13 cellular contexts compared by ENCODE assay signal in the genomic region with DNA sequence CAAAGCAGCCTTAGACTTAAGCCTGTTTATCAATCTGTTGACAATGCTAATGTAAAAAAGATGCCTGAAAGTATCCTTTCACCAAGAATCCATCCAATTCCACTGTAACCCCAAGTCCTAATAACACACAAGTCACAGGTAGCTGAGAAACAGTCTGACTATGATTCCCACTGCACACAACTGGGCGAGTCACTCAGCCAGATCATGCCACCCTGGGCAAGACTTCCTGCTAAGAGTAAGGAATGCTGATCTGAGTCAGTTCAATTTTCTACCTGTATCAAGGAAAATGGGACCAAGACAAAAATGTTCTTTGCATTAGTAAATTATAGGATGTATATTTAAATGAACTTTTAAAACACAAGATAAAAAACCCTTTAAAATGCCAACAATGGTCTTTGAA. TPM values are rescaled to one million over a fixed set of nuclear protein-coding genes. Genes with fewer than 3 reads are reported as not detected.
DNase-seq lines count a peak whose midpoint lies in the region; ATAC-seq, FAIRE-seq and TF ChIP-seq lines count a peak whose summit lies in the region.
"Had no signal": no experiment of that assay in that cellular context is flagged by ENCODE, and none has a peak within 500 bp of the region (broad histone marks: within the 10 kb centered on the region; RNA-seq: fewer than 3 reads in every experiment).

No MANE protein-coding gene starts in this region.

- DNase-seq in AG10803 (ENCODE audit: low read depth) (peak; percentile 25), bronchial epithelial cell (ENCODE audit: low read depth) (peak; percentile 82), mesothelial cell of epicardium (ENCODE audit: low spot score in 2 of 2, unreplicated experiment in 2 of 2) (no peak), SJCRH30 (no peak), Kasumi-1 (lab: John Stamatoyannopoulos, UW) (no peak)
- DNase-seq in CD8-positive, alpha-beta memory T cell, result no peak
- DNase-seq: activated CD4-positive, alpha-beta memory T cell treated with anti-CD3 and anti-CD28 coated beads, Interleukin-2, amount 10 ng/mL, durations not matched to agents 7 days and 5 days; activated naive CD4-positive, alpha-beta T cell treated with anti-CD3 and anti-CD28 coated beads for 36 hours; GF-D8; T-helper 9 cell had no signal

- peaks cover 72% of the 10 kb centered on the region for H3K4me1 ChIP-seq in HUES48 (ENCODE audit: control insufficient read depth, insufficient read depth, low read length)
- H3K4me1 ChIP-seq in SJCRH30, result peaks cover 34% of the 10 kb centered on the region
- H3K4me1 ChIP-seq in CD8-positive, alpha-beta memory T cell (ENCODE audit: insufficient read depth, low read length), result peaks cover 24% of the 10 kb centered on the region

- no peak for ATAC-seq in GM21381 (IDR thresholded peaks at IDR 0.05; ENCODE audit: unreplicated experiment)

- CTCF ChIA-PET in CD8-positive, alpha-beta memory T cell (lab: Charles Lee), result no interaction called here

- no peaks in the 10 kb centered on the region for H3K36me3 Mint-ChIP-seq in mesothelial cell of epicardium
- peaks cover 0 to 18% (median 7%) of the 10 kb centered on the region in 3 donors for H3K36me3 Mint-ChIP-seq in CD8-positive, alpha-beta memory T cell

- H3K27me3 ChIP-seq in HUES48 (ENCODE audit: control insufficient read depth, insufficient read depth, low read length) (no peaks in the 10 kb centered on the region), bronchial epithelial cell (ENCODE audit: control insufficient read depth, insufficient read depth, low read length) (no peaks in the 10 kb centered on the region), SJCRH30 (no peaks in the 10 kb centered on the region)
- no peaks in the 10 kb centered on the region for H3K27me3 ChIP-seq in CD8-positive, alpha-beta memory T cell (ENCODE audit: insufficient read depth, low read length, poor library complexity, severe bottlenecking)

- no peaks in the 10 kb centered on the region for H3K9me3 ChIP-seq in HUES48 (ENCODE audit: control insufficient read depth, insufficient read depth, low read length)
- H3K9me3 ChIP-seq in SJCRH30 (replicated peaks), result no peaks in the 10 kb centered on the region
- H3K9me3 ChIP-seq in CD8-positive, alpha-beta memory T cell (ENCODE audit: low read length), result no peaks in the 10 kb centered on the region

- TF ChIP-seq CTCF in AG10803 (conservative IDR thresholded peaks at IDR 0.05; ENCODE audit: low read length), result no peak
- TF ChIP-seq CTCF in bronchial epithelial cell (IDR thresholded peaks at IDR 0.05; ENCODE audit: insufficient read depth, low read length, severe bottlenecking), result no peak
- no peak for TF ChIP-seq CTCF in mesothelial cell of epicardium (IDR thresholded peaks at IDR 0.05; ENCODE audit: unreplicated experiment)

- no peak overlapping the region for H3K4me3 Mint-ChIP-seq in mesothelial cell of epicardium
- no peak overlapping the region for H3K4me3 Mint-ChIP-seq in CD8-positive, alpha-beta memory T cell
- H3K4me3 Mint-ChIP-seq: activated CD4-positive, alpha-beta memory T cell treated with anti-CD3 and anti-CD28 coated beads, Interleukin-2, amount 10 ng/mL, durations not matched to agents 7 days and 5 days; activated naive CD4-positive, alpha-beta T cell treated with anti-CD3 and anti-CD28 coated beads for 36 hours had no signal

- H3K36me3 ChIP-seq in HUES48 (ENCODE audit: control insufficient read depth, insufficient read depth, low read length) (no peaks in the 10 kb centered on the region), bronchial epithelial cell (ENCODE audit: control insufficient read depth, insufficient read depth, low read length) (no peaks in the 10 kb centered on the region), SJCRH30 (no peaks in the 10 kb centered on the region; the same call in 1 of the 2 replicates)
- no peaks in the 10 kb centered on the region for H3K36me3 ChIP-seq in CD8-positive, alpha-beta memory T cell (ENCODE audit: insufficient read depth, low read length)

- H3K4me1 Mint-ChIP-seq in mesothelial cell of epicardium, result peaks cover 32% of the 10 kb centered on the region
- peaks cover 25 to 48% (median 38%) of the 10 kb centered on the region in 3 donors for H3K4me1 Mint-ChIP-seq in CD8-positive, alpha-beta memory T cell

- H3K4me3 ChIP-seq in AG10803 (ENCODE audit: low read length) (no peak overlapping the region), HUES48 (ENCODE audit: low read depth, low read length) (no peak overlapping the region), bronchial epithelial cell (ENCODE audit: low read depth, low read length) (no peak overlapping the region), SJCRH30 (no peak overlapping the region)
- H3K4me3 ChIP-seq in CD8-positive, alpha-beta memory T cell (ENCODE audit: low read length), result no peak overlapping the region

- POLR2A ChIA-PET in CD8-positive, alpha-beta memory T cell (lab: Charles Lee), result no interaction called here

- peak overlapping the region; percentile 48 for H3K27ac Mint-ChIP-seq in mesothelial cell of epicardium
- no peak overlapping the region for H3K27ac Mint-ChIP-seq in CD8-positive, alpha-beta memory T cell
- H3K27ac Mint-ChIP-seq: activated CD4-positive, alpha-beta memory T cell treated with anti-CD3 and anti-CD28 coated beads, Interleukin-2, amount 10 ng/mL, durations not matched to agents 7 days and 5 days; activated naive CD4-positive, alpha-beta T cell treated with anti-CD3 and anti-CD28 coated beads for 36 hours had no signal

- no peaks in the 10 kb centered on the region for H3K27me3 Mint-ChIP-seq in mesothelial cell of epicardium (ENCODE audit: low read depth)
- H3K27me3 Mint-ChIP-seq in CD8-positive, alpha-beta memory T cell, result no peaks in the 10 kb centered on the region
- H3K27me3 Mint-ChIP-seq: activated CD4-positive, alpha-beta memory T cell treated with anti-CD3 and anti-CD28 coated beads, Interleukin-2, amount 10 ng/mL, durations not matched to agents 7 days and 5 days had no signal

- H3K27ac ChIP-seq in HUES48 (ENCODE audit: low read depth, low read length) (peak overlapping the region; percentile 9), SJCRH30 (no peak overlapping the region)
- H3K27ac ChIP-seq in CD8-positive, alpha-beta memory T cell (ENCODE audit: low read depth, low read length), result no peak overlapping the region

- no peak overlapping the region for H3K9ac ChIP-seq in HUES48 (ENCODE audit: low read depth, low read length)

- FAIRE-seq in bronchial epithelial cell (lab: Jason Lieb, UNC), result no peak
- FAIRE-seq: colon had no signal

- no peaks in the 10 kb centered on the region for H3K9me3 Mint-ChIP-seq in mesothelial cell of epicardium
- no peaks in the 10 kb centered on the region for H3K9me3 Mint-ChIP-seq in CD8-positive, alpha-beta memory T cell
- H3K9me3 Mint-ChIP-seq: activated CD4-positive, alpha-beta memory T cell treated with anti-CD3 and anti-CD28 coated beads, Interleukin-2, amount 10 ng/mL, durations not matched to agents 7 days and 5 days; activated naive CD4-positive, alpha-beta T cell treated with anti-CD3 and anti-CD28 coated beads for 36 hours had no signal

RNA-seq across cellular contexts. Expression of a gene that starts 33.3 kb away (rescaled TPM):
- total RNA-seq in bronchial epithelial cell (62.1 and 69.4 TPM in 2 replicates), mesothelial cell of epicardium (102 to 116 TPM (median 109 TPM) in 3 replicates)
- total RNA-seq in SJCRH30 (2014; rRNA removed; shearing (Covaris generic)), result 90.4 and 92.5 TPM in 2 replicates
- total RNA-seq in CD8-positive, alpha-beta memory T cell, result 10 to 100 TPM; 55.8 to 58.5 TPM
- polyA plus RNA-seq in CD8-positive, alpha-beta memory T cell, result 46.1 TPM

Comparison
In these comparisons a context has a peak if more than half of its experiments do, and no peak if none do; other contexts are left out.
1. DNase-seq: peak in AG10803 (single experiment) and bronchial epithelial cell (single experiment); none in mesothelial cell of epicardium (0 of 2), SJCRH30 (0 of 2), Kasumi-1 (0 of 2) and CD8-positive, alpha-beta memory T cell (0 of 5).